ENCODE assay signal across 1 cellular context in the genomic region with DNA sequence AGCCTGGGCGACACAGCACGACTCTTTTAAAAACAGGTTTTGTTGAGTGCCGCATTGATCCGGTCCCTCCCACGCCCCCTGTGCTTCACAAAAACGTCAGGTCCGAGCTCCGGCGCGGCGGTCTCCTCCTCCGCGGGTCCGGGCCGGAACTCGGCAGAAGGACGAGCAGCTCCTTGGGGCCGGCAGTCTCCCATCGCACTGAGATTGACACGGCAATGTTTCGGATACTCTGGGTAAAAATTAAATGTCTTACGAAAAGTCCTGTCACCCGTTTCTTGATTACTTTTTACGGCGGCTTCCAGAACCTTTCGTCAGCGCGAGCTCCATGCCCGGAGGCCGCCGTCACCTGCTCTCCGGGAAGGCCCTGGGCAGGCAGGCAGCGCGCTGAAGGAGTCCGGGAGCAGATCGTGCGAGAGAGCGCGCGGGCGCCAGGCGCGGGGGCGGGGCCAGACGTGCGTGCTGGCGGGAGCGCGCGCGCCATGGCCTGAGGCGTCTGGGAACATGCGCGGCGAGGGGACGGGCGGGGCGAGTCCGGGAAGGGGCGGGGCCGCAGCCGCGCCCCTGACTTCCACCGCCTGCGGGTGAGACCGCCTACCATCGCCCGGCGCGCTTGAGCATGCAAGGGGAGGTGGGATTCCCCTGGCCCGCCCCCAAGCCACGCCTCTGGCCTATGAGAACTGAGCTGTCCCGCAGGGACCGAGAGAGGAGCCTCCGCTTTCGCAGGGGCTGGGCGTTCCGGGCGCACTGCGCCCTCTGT.
TF ChIP-seq lines count a peak whose summit lies in the region.

No MANE protein-coding gene starts in this region.

TF ChIP-seq in WTC11, 78 proteins besides CTCF, POLR2A, EP300 and RAD21 (continued from another document and continues in another):
- TF ChIP-seq, protein P1, sequence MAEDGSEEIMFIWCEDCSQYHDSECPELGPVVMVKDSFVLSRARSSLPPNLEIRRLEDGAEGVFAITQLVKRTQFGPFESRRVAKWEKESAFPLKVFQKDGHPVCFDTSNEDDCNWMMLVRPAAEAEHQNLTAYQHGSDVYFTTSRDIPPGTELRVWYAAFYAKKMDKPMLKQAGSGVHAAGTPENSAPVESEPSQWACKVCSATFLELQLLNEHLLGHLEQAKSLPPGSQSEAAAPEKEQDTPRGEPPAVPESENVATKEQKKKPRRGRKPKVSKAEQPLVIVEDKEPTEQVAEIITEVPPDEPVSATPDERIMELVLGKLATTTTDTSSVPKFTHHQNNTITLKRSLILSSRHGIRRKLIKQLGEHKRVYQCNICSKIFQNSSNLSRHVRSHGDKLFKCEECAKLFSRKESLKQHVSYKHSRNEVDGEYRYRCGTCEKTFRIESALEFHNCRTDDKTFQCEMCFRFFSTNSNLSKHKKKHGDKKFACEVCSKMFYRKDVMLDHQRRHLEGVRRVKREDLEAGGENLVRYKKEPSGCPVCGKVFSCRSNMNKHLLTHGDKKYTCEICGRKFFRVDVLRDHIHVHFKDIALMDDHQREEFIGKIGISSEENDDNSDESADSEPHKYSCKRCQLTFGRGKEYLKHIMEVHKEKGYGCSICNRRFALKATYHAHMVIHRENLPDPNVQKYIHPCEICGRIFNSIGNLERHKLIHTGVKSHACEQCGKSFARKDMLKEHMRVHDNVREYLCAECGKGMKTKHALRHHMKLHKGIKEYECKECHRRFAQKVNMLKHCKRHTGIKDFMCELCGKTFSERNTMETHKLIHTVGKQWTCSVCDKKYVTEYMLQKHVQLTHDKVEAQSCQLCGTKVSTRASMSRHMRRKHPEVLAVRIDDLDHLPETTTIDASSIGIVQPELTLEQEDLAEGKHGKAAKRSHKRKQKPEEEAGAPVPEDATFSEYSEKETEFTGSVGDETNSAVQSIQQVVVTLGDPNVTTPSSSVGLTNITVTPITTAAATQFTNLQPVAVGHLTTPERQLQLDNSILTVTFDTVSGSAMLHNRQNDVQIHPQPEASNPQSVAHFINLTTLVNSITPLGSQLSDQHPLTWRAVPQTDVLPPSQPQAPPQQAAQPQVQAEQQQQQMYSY (CRISPR knock-in tag; IDR thresholded peaks at IDR 0.05): no peak
- TF ChIP-seq CREB1 (CRISPR knock-in tag; IDR thresholded peaks at IDR 0.05) (no peak), ZNF416 (CRISPR knock-in tag; IDR thresholded peaks at IDR 0.05) (no peak), KAT7 (CRISPR knock-in tag; IDR thresholded peaks at IDR 0.05; ENCODE audit: borderline replicate concordance) (no peak), GABPB1 (CRISPR knock-in tag; IDR thresholded peaks at IDR 0.05) (no peak; the same call in 1 of the 2 replicates), ZNF219 (CRISPR knock-in tag; IDR thresholded peaks at IDR 0.05; ENCODE audit: borderline replicate concordance) (no peak), ETV6 (CRISPR knock-in tag; IDR thresholded peaks at IDR 0.05) (peak; percentile 73; the same call in 1 of the 2 replicates), ATF1 (CRISPR knock-in tag; IDR thresholded peaks at IDR 0.05) (no peak), FOXJ3 (CRISPR knock-in tag; IDR thresholded peaks at IDR 0.05; ENCODE audit: borderline replicate concordance) (no peak), TCF7 (CRISPR knock-in tag; IDR thresholded peaks at IDR 0.05; ENCODE audit: low read depth) (no peak), NR1H2 (CRISPR knock-in tag; IDR thresholded peaks at IDR 0.05) (no peak), ZNF121 (CRISPR knock-in tag; IDR thresholded peaks at IDR 0.05) (peak; percentile 66), JAZF1 (CRISPR knock-in tag; IDR thresholded peaks at IDR 0.05) (no peak), NR3C1 (CRISPR knock-in tag; conservative IDR thresholded peaks at IDR 0.05; ENCODE audit: low read depth) (no peak), GRHL2 (CRISPR knock-in tag; IDR thresholded peaks at IDR 0.05; ENCODE audit: insufficient replicate concordance, severe bottlenecking) (no peak), ZNF317 (CRISPR knock-in tag; IDR thresholded peaks at IDR 0.05; ENCODE audit: borderline replicate concordance, low read depth) (no peak), ZNF396 (CRISPR knock-in tag; IDR thresholded peaks at IDR 0.05; ENCODE audit: borderline replicate concordance) (no peak), TP53 (CRISPR knock-in tag; IDR thresholded peaks at IDR 0.05) (peak; percentile 49; the same call in 1 of the 2 replicates), MXD4 (CRISPR knock-in tag; IDR thresholded peaks at IDR 0.05; ENCODE audit: borderline replicate concordance) (no peak), OVOL2 (CRISPR knock-in tag; IDR thresholded peaks at IDR 0.05; ENCODE audit: borderline replicate concordance) (no peak)
- TF ChIP-seq, protein P2, sequence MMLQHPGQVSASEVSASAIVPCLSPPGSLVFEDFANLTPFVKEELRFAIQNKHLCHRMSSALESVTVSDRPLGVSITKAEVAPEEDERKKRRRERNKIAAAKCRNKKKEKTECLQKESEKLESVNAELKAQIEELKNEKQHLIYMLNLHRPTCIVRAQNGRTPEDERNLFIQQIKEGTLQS (CRISPR knock-in tag; conservative IDR thresholded peaks at IDR 0.05): no peak
- TF ChIP-seq, protein P3, sequence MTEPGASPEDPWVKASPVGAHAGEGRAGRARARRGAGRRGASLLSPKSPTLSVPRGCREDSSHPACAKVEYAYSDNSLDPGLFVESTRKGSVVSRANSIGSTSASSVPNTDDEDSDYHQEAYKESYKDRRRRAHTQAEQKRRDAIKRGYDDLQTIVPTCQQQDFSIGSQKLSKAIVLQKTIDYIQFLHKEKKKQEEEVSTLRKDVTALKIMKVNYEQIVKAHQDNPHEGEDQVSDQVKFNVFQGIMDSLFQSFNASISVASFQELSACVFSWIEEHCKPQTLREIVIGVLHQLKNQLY (CRISPR knock-in tag; IDR thresholded peaks at IDR 0.05): no peak
- TF ChIP-seq, protein P4, sequence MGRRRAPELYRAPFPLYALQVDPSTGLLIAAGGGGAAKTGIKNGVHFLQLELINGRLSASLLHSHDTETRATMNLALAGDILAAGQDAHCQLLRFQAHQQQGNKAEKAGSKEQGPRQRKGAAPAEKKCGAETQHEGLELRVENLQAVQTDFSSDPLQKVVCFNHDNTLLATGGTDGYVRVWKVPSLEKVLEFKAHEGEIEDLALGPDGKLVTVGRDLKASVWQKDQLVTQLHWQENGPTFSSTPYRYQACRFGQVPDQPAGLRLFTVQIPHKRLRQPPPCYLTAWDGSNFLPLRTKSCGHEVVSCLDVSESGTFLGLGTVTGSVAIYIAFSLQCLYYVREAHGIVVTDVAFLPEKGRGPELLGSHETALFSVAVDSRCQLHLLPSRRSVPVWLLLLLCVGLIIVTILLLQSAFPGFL (CRISPR knock-in tag; IDR thresholded peaks at IDR 0.05; ENCODE audit: borderline replicate concordance): no peak
- TF ChIP-seq, protein P5, sequence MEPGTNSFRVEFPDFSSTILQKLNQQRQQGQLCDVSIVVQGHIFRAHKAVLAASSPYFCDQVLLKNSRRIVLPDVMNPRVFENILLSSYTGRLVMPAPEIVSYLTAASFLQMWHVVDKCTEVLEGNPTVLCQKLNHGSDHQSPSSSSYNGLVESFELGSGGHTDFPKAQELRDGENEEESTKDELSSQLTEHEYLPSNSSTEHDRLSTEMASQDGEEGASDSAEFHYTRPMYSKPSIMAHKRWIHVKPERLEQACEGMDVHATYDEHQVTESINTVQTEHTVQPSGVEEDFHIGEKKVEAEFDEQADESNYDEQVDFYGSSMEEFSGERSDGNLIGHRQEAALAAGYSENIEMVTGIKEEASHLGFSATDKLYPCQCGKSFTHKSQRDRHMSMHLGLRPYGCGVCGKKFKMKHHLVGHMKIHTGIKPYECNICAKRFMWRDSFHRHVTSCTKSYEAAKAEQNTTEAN (CRISPR knock-in tag; IDR thresholded peaks at IDR 0.05): no peak
- TF ChIP-seq, protein P6, sequence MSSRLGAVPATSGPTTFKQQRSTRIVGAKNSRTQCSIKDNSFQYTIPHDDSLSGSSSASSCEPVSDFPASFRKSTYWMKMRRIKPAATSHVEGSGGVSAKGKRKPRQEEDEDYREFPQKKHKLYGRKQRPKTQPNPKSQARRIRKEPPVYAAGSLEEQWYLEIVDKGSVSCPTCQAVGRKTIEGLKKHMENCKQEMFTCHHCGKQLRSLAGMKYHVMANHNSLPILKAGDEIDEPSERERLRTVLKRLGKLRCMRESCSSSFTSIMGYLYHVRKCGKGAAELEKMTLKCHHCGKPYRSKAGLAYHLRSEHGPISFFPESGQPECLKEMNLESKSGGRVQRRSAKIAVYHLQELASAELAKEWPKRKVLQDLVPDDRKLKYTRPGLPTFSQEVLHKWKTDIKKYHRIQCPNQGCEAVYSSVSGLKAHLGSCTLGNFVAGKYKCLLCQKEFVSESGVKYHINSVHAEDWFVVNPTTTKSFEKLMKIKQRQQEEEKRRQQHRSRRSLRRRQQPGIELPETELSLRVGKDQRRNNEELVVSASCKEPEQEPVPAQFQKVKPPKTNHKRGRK (CRISPR knock-in tag; IDR thresholded peaks at IDR 0.05; ENCODE audit: borderline replicate concordance): no peak
- TF ChIP-seq, protein P7, sequence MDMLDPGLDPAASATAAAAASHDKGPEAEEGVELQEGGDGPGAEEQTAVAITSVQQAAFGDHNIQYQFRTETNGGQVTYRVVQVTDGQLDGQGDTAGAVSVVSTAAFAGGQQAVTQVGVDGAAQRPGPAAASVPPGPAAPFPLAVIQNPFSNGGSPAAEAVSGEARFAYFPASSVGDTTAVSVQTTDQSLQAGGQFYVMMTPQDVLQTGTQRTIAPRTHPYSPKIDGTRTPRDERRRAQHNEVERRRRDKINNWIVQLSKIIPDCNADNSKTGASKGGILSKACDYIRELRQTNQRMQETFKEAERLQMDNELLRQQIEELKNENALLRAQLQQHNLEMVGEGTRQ (CRISPR knock-in tag; IDR thresholded peaks at IDR 0.05): no peak
- TF ChIP-seq, protein P8, sequence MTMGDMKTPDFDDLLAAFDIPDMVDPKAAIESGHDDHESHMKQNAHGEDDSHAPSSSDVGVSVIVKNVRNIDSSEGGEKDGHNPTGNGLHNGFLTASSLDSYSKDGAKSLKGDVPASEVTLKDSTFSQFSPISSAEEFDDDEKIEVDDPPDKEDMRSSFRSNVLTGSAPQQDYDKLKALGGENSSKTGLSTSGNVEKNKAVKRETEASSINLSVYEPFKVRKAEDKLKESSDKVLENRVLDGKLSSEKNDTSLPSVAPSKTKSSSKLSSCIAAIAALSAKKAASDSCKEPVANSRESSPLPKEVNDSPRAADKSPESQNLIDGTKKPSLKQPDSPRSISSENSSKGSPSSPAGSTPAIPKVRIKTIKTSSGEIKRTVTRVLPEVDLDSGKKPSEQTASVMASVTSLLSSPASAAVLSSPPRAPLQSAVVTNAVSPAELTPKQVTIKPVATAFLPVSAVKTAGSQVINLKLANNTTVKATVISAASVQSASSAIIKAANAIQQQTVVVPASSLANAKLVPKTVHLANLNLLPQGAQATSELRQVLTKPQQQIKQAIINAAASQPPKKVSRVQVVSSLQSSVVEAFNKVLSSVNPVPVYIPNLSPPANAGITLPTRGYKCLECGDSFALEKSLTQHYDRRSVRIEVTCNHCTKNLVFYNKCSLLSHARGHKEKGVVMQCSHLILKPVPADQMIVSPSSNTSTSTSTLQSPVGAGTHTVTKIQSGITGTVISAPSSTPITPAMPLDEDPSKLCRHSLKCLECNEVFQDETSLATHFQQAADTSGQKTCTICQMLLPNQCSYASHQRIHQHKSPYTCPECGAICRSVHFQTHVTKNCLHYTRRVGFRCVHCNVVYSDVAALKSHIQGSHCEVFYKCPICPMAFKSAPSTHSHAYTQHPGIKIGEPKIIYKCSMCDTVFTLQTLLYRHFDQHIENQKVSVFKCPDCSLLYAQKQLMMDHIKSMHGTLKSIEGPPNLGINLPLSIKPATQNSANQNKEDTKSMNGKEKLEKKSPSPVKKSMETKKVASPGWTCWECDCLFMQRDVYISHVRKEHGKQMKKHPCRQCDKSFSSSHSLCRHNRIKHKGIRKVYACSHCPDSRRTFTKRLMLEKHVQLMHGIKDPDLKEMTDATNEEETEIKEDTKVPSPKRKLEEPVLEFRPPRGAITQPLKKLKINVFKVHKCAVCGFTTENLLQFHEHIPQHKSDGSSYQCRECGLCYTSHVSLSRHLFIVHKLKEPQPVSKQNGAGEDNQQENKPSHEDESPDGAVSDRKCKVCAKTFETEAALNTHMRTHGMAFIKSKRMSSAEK (CRISPR knock-in tag; IDR thresholded peaks at IDR 0.05; ENCODE audit: borderline replicate concordance): no peak
- TF ChIP-seq, protein P9, sequence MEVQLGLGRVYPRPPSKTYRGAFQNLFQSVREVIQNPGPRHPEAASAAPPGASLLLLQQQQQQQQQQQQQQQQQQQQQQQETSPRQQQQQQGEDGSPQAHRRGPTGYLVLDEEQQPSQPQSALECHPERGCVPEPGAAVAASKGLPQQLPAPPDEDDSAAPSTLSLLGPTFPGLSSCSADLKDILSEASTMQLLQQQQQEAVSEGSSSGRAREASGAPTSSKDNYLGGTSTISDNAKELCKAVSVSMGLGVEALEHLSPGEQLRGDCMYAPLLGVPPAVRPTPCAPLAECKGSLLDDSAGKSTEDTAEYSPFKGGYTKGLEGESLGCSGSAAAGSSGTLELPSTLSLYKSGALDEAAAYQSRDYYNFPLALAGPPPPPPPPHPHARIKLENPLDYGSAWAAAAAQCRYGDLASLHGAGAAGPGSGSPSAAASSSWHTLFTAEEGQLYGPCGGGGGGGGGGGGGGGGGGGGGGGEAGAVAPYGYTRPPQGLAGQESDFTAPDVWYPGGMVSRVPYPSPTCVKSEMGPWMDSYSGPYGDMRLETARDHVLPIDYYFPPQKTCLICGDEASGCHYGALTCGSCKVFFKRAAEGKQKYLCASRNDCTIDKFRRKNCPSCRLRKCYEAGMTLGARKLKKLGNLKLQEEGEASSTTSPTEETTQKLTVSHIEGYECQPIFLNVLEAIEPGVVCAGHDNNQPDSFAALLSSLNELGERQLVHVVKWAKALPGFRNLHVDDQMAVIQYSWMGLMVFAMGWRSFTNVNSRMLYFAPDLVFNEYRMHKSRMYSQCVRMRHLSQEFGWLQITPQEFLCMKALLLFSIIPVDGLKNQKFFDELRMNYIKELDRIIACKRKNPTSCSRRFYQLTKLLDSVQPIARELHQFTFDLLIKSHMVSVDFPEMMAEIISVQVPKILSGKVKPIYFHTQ (CRISPR knock-in tag; IDR thresholded peaks at IDR 0.05): peak; percentile 34; the same call in 1 of the 2 replicates
- TF ChIP-seq, protein P10, sequence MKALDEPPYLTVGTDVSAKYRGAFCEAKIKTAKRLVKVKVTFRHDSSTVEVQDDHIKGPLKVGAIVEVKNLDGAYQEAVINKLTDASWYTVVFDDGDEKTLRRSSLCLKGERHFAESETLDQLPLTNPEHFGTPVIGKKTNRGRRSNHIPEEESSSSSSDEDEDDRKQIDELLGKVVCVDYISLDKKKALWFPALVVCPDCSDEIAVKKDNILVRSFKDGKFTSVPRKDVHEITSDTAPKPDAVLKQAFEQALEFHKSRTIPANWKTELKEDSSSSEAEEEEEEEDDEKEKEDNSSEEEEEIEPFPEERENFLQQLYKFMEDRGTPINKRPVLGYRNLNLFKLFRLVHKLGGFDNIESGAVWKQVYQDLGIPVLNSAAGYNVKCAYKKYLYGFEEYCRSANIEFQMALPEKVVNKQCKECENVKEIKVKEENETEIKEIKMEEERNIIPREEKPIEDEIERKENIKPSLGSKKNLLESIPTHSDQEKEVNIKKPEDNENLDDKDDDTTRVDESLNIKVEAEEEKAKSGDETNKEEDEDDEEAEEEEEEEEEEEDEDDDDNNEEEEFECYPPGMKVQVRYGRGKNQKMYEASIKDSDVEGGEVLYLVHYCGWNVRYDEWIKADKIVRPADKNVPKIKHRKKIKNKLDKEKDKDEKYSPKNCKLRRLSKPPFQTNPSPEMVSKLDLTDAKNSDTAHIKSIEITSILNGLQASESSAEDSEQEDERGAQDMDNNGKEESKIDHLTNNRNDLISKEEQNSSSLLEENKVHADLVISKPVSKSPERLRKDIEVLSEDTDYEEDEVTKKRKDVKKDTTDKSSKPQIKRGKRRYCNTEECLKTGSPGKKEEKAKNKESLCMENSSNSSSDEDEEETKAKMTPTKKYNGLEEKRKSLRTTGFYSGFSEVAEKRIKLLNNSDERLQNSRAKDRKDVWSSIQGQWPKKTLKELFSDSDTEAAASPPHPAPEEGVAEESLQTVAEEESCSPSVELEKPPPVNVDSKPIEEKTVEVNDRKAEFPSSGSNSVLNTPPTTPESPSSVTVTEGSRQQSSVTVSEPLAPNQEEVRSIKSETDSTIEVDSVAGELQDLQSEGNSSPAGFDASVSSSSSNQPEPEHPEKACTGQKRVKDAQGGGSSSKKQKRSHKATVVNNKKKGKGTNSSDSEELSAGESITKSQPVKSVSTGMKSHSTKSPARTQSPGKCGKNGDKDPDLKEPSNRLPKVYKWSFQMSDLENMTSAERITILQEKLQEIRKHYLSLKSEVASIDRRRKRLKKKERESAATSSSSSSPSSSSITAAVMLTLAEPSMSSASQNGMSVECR (CRISPR knock-in tag; IDR thresholded peaks at IDR 0.05; ENCODE audit: borderline replicate concordance): peak; percentile 27; the same call in 1 of the 2 replicates
